In genomic region chr5:149319174-149319573, GRCh38 we compare ENCODE assay signal across 23 cellular contexts. TPM values are rescaled to one million over a fixed set of nuclear protein-coding genes. Genes with fewer than 3 reads are reported as not detected.
"Had no signal": no experiment of that assay in that cellular context is flagged by ENCODE, and none has a peak within 500 bp of the region (broad histone marks: within the 10 kb centered on the region; RNA-seq: fewer than 3 reads in every experiment).

No MANE protein-coding gene starts in this region.

- DNase-seq: caudate nucleus; colonic mucosa; dermis blood vessel endothelial cell; foreskin melanocyte; immature natural killer cell; left ventricle myocardium superior; mesendoderm; naive thymus-derived CD4-positive, alpha-beta T cell; ovary; sigmoid colon; stimulated activated CD4-positive, alpha-beta T cell treated with anti-CD3 and anti-CD28 coated beads, Interleukin-12 subunit alpha, Interleukin-12 subunit beta, amount 100 ng/mL, for 4 hours; stimulated activated naive CD4-positive, alpha-beta T cell had no signal

- H3K27ac Mint-ChIP-seq: immature natural killer cell; naive thymus-derived CD4-positive, alpha-beta T cell; type B pancreatic cell had no signal

- FAIRE-seq: endothelial cell of umbilical vein, keratinocyte, urothelium cell line had no signal

- H3K27me3 Mint-ChIP-seq: naive thymus-derived CD4-positive, alpha-beta T cell; type B pancreatic cell had no signal

- H3K4me1 ChIP-seq: prostate gland had no signal

- H3K9me3 Mint-ChIP-seq: immature natural killer cell; naive thymus-derived CD4-positive, alpha-beta T cell; type B pancreatic cell had no signal

- H3K36me3 ChIP-seq: colonic mucosa, ovary, prostate gland, sigmoid colon had no signal

- H3K4me3 Mint-ChIP-seq: immature natural killer cell; naive thymus-derived CD4-positive, alpha-beta T cell; type B pancreatic cell had no signal

- H3K9me3 ChIP-seq: colonic mucosa, ovary, prostate gland, sigmoid colon had no signal

- H3K27me3 ChIP-seq: colonic mucosa, ovary, sigmoid colon had no signal

- ATAC-seq: left ventricle myocardium superior; naive thymus-derived CD4-positive, alpha-beta T cell had no signal

- H3K27ac ChIP-seq: colonic mucosa, ovary, prostate gland had no signal

- H3K36me3 Mint-ChIP-seq: immature natural killer cell, type B pancreatic cell had no signal

- H3K4me3 ChIP-seq: colonic mucosa, lung, ovary, prostate gland, sigmoid colon, skin epidermis had no signal

- H3K4me1 Mint-ChIP-seq: immature natural killer cell had no signal

RNA-seq across cellular contexts. Expression of gene AFAP1L1, which starts 47.5 kb away (rescaled TPM):
- polyA plus RNA-seq: neural cell had no signal

RNA-seq across cellular contexts. Expression of gene IL17B, which starts 59.9 kb away (rescaled TPM):
- total RNA-seq: cerebellum; dermis blood vessel endothelial cell; endothelial cell of umbilical vein; glomerular endothelial cell; left ventricle myocardium superior; mononuclear cell; naive thymus-derived CD4-positive, alpha-beta T cell had no signal
- polyA plus RNA-seq: endothelial cell of umbilical vein; immature natural killer cell; keratinocyte; naive thymus-derived CD4-positive, alpha-beta T cell; neural cell had no signal
